Comparison of ENCODE assay signal across 22 cellular contexts in genomic region chr22:42304021-42304790, GRCh38.
DNase-seq lines count a peak whose midpoint lies in the region; ATAC-seq lines count a peak whose summit lies in the region.
"Had no signal": no experiment of that assay in that cellular context is flagged by ENCODE, and none has a peak within 500 bp of the region (broad histone marks: within the 10 kb centered on the region; RNA-seq: fewer than 3 reads in every experiment).

No MANE protein-coding gene starts in this region.

- peak overlapping the region; percentile 43 for H3K4me3 ChIP-seq in iPS-15b (ENCODE audit: low read depth, low read length)
- H3K4me3 ChIP-seq: gastroesophageal sphincter, HAP-1, MG63, suprapubic skin had no signal

- ATAC-seq in stimulated activated naive CD8-positive, alpha-beta T cell treated with anti-CD3 and anti-CD28 coated beads, Interleukin-15, Interleukin-2, amounts not matched to agents 100 U/mL and 50 U/mL, for 24 hours, result no peak
- no peak for ATAC-seq in stimulated activated naive CD8-positive, alpha-beta T cell treated with anti-CD3 and anti-CD28 coated beads, Interleukin-15, amount 100 ng/mL, for 72 hours
- no peak for ATAC-seq in GM21360 (IDR thresholded peaks at IDR 0.05; ENCODE audit: unreplicated experiment)
- ATAC-seq: activated CD4-positive, CD25-positive, alpha-beta regulatory T cell treated with anti-CD3 and anti-CD28 coated beads, Interleukin-2, amount 50 U/mL, for 24 hours; activated naive CD4-positive, alpha-beta T cell treated with anti-CD3 and anti-CD28 coated beads, Interleukin-2, amount 50 U/mL, for 72 hours; gastroesophageal sphincter; right cardiac atrium; Right ventricle myocardium inferior had no signal

- no peak overlapping the region for H3K27ac Mint-ChIP-seq in stimulated activated naive CD8-positive, alpha-beta T cell treated with anti-CD3 and anti-CD28 coated beads, Interleukin-15, amount 100 ng/mL, for 72 hours

- H3K9me3 Mint-ChIP-seq in stimulated activated naive CD8-positive, alpha-beta T cell treated with anti-CD3 and anti-CD28 coated beads, Interleukin-15, amount 100 ng/mL, for 72 hours, result no peaks in the 10 kb centered on the region
- H3K9me3 Mint-ChIP-seq: activated naive CD4-positive, alpha-beta T cell treated with anti-CD3 and anti-CD28 coated beads, Interleukin-2, amount 50 U/mL, for 72 hours had no signal

- H3K36me3 ChIP-seq in iPS-15b (ENCODE audit: control insufficient read depth, insufficient read depth, low read length), result no peaks in the 10 kb centered on the region
- H3K36me3 ChIP-seq: brain microvascular endothelial cell, gastroesophageal sphincter, HAP-1, MG63, neutrophil, suprapubic skin had no signal

- H3K4me1 ChIP-seq in iPS-15b (ENCODE audit: control insufficient read depth, insufficient read depth, low read length), result peaks cover 19% of the 10 kb centered on the region

- H3K4me1 Mint-ChIP-seq in stimulated activated naive CD8-positive, alpha-beta T cell treated with anti-CD3 and anti-CD28 coated beads, Interleukin-15, amount 100 ng/mL, for 72 hours, result peaks cover 83% of the 10 kb centered on the region

- peak overlapping the region; percentile 12 for H3K9ac ChIP-seq in iPS-15b (ENCODE audit: low read depth, low read length)

- DNase-seq in stimulated activated naive CD8-positive, alpha-beta T cell treated with anti-CD3 and anti-CD28 coated beads, Interleukin-15, Interleukin-2, amounts not matched to agents 100 U/mL and 50 U/mL, for 24 hours, result peak; percentile 33
- no peak for DNase-seq in stimulated activated naive CD8-positive, alpha-beta T cell treated with anti-CD3 and anti-CD28 coated beads, Interleukin-15, amount 100 ng/mL, for 72 hours
- peak; percentile 87 for DNase-seq in NCI-H82 (lab: John Stamatoyannopoulos, UW)
- no peak for DNase-seq in globus pallidus (ENCODE audit: low spot score)
- no peak for DNase-seq in GM03348 (ENCODE audit: low spot score)
- DNase-seq in NCI-H128 (lab: John Stamatoyannopoulos, UW; ENCODE audit: unreplicated experiment), result no peak
- DNase-seq: brain microvascular endothelial cell; GF-D8; mesenchymal stem cell; MG63; NCI-H2081; right cardiac atrium; stimulated activated CD4-positive, alpha-beta T cell treated with anti-CD3 and anti-CD28 coated beads, Interleukin-4, amount 100 ng/mL, for 1 hour had no signal

- no peaks in the 10 kb centered on the region for H3K27me3 Mint-ChIP-seq in stimulated activated naive CD8-positive, alpha-beta T cell treated with anti-CD3 and anti-CD28 coated beads, Interleukin-15, amount 100 ng/mL, for 72 hours

- H3K9me3 ChIP-seq in iPS-15b (ENCODE audit: control insufficient read depth, insufficient read depth, low read length), result no peaks in the 10 kb centered on the region
- H3K9me3 ChIP-seq: gastroesophageal sphincter, HAP-1, MG63, neutrophil, suprapubic skin had no signal

- peaks cover 10% of the 10 kb centered on the region for H3K27me3 ChIP-seq in iPS-15b (ENCODE audit: control insufficient read depth, insufficient read depth, low read length)
- H3K27me3 ChIP-seq: gastroesophageal sphincter, MG63, suprapubic skin had no signal

- no peak overlapping the region for H3K4me3 Mint-ChIP-seq in stimulated activated naive CD8-positive, alpha-beta T cell treated with anti-CD3 and anti-CD28 coated beads, Interleukin-15, amount 100 ng/mL, for 72 hours

Comparison
In these comparisons a context has a peak if more than half of its experiments do, and no peak if none do; other contexts are left out.
1. DNase-seq: peak in stimulated activated naive CD8-positive, alpha-beta T cell treated with anti-CD3 and anti-CD28 coated beads, Interleukin-15, Interleukin-2, amounts not matched to agents 100 U/mL and 50 U/mL, for 24 hours (single experiment) and NCI-H82 (single experiment); none in stimulated activated naive CD8-positive, alpha-beta T cell treated with anti-CD3 and anti-CD28 coated beads, Interleukin-15, amount 100 ng/mL, for 72 hours (0 of 2), globus pallidus (single experiment), GM03348 (single experiment) and NCI-H128 (single experiment).